In the genomic region with DNA sequence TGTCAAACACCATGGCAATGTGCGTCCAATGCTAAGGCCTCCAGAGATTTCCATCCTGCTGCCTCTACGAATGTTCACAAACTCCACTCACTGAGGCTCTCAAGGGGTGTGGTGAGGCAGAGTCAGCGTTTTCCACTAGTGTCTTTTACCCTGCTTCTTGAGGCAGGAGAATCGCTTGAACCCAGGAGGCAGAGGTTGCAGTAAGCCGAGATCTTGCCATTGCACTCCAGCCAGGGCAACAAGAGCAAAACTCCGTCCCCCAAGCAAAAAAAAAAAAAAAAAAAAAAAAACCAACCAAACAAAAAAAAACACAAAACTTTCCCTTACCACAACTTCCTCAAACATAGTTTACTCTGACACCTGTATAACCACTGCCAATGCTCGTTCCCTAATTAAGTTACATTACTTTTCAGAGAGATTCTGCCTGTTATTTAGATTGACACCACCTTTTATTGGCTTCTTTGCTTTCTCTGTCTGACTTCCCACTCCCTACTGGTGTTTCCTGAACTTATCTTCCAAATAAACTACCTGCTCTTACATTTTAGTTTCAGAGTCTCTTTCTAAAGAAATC, we compare ENCODE assay signal across 1 cellular context.
TF ChIP-seq lines count a peak whose summit lies in the region.

No MANE protein-coding gene starts in this region.

TF ChIP-seq in GM12878, 131 proteins besides CTCF, POLR2A, EP300 and RAD21 (continued from another document and continues in another):
- TF ChIP-seq, protein P1, sequence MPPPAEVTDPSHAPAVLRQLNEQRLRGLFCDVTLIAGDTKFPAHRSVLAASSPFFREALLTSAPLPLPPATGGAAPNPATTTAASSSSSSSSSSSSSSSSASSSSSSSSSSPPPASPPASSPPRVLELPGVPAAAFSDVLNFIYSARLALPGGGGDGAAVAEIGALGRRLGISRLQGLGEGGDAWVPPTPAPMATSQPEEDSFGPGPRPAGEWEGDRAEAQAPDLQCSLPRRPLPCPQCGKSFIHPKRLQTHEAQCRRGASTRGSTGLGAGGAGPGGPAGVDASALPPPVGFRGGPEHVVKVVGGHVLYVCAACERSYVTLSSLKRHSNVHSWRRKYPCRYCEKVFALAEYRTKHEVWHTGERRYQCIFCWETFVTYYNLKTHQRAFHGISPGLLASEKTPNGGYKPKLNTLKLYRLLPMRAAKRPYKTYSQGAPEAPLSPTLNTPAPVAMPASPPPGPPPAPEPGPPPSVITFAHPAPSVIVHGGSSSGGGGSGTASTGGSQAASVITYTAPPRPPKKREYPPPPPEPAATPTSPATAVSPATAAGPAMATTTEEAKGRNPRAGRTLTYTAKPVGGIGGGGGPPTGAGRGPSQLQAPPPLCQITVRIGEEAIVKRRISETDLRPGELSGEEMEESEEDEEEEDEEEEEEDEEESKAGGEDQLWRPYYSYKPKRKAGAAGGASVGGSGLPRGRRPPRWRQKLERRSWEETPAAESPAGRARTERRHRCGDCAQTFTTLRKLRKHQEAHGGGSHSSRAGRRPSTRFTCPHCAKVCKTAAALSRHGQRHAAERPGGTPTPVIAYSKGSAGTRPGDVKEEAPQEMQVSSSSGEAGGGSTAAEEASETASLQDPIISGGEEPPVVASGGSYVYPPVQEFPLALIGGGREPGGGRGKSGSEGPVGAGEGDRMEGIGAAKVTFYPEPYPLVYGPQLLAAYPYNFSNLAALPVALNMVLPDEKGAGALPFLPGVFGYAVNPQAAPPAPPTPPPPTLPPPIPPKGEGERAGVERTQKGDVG (CRISPR knock-in tag; IDR thresholded peaks at IDR 0.05): no peak
- TF ChIP-seq, protein P2, sequence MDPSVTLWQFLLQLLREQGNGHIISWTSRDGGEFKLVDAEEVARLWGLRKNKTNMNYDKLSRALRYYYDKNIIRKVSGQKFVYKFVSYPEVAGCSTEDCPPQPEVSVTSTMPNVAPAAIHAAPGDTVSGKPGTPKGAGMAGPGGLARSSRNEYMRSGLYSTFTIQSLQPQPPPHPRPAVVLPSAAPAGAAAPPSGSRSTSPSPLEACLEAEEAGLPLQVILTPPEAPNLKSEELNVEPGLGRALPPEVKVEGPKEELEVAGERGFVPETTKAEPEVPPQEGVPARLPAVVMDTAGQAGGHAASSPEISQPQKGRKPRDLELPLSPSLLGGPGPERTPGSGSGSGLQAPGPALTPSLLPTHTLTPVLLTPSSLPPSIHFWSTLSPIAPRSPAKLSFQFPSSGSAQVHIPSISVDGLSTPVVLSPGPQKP (IDR thresholded peaks at IDR 0.05; ENCODE audit: low read depth, low read length): no peak
- TF ChIP-seq, protein P3, sequence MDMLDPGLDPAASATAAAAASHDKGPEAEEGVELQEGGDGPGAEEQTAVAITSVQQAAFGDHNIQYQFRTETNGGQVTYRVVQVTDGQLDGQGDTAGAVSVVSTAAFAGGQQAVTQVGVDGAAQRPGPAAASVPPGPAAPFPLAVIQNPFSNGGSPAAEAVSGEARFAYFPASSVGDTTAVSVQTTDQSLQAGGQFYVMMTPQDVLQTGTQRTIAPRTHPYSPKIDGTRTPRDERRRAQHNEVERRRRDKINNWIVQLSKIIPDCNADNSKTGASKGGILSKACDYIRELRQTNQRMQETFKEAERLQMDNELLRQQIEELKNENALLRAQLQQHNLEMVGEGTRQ (IDR thresholded peaks at IDR 0.05; ENCODE audit: borderline replicate concordance, low read depth, low read length): no peak
- TF ChIP-seq, protein P4, sequence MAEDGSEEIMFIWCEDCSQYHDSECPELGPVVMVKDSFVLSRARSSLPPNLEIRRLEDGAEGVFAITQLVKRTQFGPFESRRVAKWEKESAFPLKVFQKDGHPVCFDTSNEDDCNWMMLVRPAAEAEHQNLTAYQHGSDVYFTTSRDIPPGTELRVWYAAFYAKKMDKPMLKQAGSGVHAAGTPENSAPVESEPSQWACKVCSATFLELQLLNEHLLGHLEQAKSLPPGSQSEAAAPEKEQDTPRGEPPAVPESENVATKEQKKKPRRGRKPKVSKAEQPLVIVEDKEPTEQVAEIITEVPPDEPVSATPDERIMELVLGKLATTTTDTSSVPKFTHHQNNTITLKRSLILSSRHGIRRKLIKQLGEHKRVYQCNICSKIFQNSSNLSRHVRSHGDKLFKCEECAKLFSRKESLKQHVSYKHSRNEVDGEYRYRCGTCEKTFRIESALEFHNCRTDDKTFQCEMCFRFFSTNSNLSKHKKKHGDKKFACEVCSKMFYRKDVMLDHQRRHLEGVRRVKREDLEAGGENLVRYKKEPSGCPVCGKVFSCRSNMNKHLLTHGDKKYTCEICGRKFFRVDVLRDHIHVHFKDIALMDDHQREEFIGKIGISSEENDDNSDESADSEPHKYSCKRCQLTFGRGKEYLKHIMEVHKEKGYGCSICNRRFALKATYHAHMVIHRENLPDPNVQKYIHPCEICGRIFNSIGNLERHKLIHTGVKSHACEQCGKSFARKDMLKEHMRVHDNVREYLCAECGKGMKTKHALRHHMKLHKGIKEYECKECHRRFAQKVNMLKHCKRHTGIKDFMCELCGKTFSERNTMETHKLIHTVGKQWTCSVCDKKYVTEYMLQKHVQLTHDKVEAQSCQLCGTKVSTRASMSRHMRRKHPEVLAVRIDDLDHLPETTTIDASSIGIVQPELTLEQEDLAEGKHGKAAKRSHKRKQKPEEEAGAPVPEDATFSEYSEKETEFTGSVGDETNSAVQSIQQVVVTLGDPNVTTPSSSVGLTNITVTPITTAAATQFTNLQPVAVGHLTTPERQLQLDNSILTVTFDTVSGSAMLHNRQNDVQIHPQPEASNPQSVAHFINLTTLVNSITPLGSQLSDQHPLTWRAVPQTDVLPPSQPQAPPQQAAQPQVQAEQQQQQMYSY (CRISPR knock-in tag; IDR thresholded peaks at IDR 0.05): no peak
- TF ChIP-seq TCF7 (IDR thresholded peaks at IDR 0.05; ENCODE audit: borderline replicate concordance) (no peak), SMAD5 (IDR thresholded peaks at IDR 0.05; ENCODE audit: low read depth) (no peak), BHLHE40 (IDR thresholded peaks at IDR 0.05; ENCODE audit: borderline replicate concordance in 1 of 2, low read depth in 2 of 2, low read length in 1 of 2) (peak; percentile 49 to 50; a peak in 2 of 4 replicates), TAF1 (IDR thresholded peaks at IDR 0.05; ENCODE audit: borderline replicate concordance, low read depth, low read length) (no peak), ESRRA (IDR thresholded peaks at IDR 0.05; ENCODE audit: low read length) (no peak), YBX1 (IDR thresholded peaks at IDR 0.05) (no peak), MYB (IDR thresholded peaks at IDR 0.05; ENCODE audit: borderline replicate concordance, low read depth, low read length) (no peak), CHD4 (IDR thresholded peaks at IDR 0.05) (no peak), ATF7 (IDR thresholded peaks at IDR 0.05; ENCODE audit: low read depth) (peak; percentile 78), RELA (IDR thresholded peaks at IDR 0.05; ENCODE audit: borderline replicate concordance, partially characterized antibody) (peak; percentile 20), SP1 (IDR thresholded peaks at IDR 0.05; ENCODE audit: low read depth, low read length) (peak; percentile 30), TCF3 (IDR thresholded peaks at IDR 0.05; ENCODE audit: borderline replicate concordance, insufficient read depth, low read depth, low read length) (no peak), ZNF384 (IDR thresholded peaks at IDR 0.05; ENCODE audit: borderline replicate concordance, low read depth, low read length) (peak; percentile 97), RAD51 (IDR thresholded peaks at IDR 0.05) (no peak; the same call in 1 of the 2 replicates), KDM1A (IDR thresholded peaks at IDR 0.05; ENCODE audit: borderline replicate concordance) (no peak), HCFC1 (IDR thresholded peaks at IDR 0.05; ENCODE audit: low read length) (no peak), MXI1 (IDR thresholded peaks at IDR 0.05; ENCODE audit: low read depth, low read length) (no peak), SUPT20H (IDR thresholded peaks at IDR 0.05; ENCODE audit: borderline replicate concordance, control insufficient read depth, low read depth, low read length) (no peak), HDAC2 (IDR thresholded peaks at IDR 0.05) (no peak), LARP7 (IDR thresholded peaks at IDR 0.05) (no peak), ZNF217 (IDR thresholded peaks at IDR 0.05) (no peak), MEF2B (IDR thresholded peaks at IDR 0.05; ENCODE audit: partially characterized antibody, poor library complexity, severe bottlenecking) (peak; percentile 9), JUND (IDR thresholded peaks at IDR 0.05; ENCODE audit: low read depth, low read length) (no peak), BRCA1 (IDR thresholded peaks at IDR 0.05; ENCODE audit: low read depth, low read length) (no peak), MEF2A (IDR thresholded peaks at IDR 0.05; ENCODE audit: insufficient read depth, low read depth, low read length) (peak; percentile 75), NFYA (IDR thresholded peaks at IDR 0.05; ENCODE audit: borderline replicate concordance, low read depth, low read length) (no peak), ZZZ3 (IDR thresholded peaks at IDR 0.05; ENCODE audit: control insufficient read depth, insufficient read length, low read depth) (no peak), BCL11A (IDR thresholded peaks at IDR 0.05; ENCODE audit: low read depth, low read length) (peak; percentile 84; the same call in 1 of the 2 replicates), BMI1 (IDR thresholded peaks at IDR 0.05; ENCODE audit: borderline replicate concordance) (peak; percentile 66; the same call in 1 of the 2 replicates)
- TF ChIP-seq, protein P5, sequence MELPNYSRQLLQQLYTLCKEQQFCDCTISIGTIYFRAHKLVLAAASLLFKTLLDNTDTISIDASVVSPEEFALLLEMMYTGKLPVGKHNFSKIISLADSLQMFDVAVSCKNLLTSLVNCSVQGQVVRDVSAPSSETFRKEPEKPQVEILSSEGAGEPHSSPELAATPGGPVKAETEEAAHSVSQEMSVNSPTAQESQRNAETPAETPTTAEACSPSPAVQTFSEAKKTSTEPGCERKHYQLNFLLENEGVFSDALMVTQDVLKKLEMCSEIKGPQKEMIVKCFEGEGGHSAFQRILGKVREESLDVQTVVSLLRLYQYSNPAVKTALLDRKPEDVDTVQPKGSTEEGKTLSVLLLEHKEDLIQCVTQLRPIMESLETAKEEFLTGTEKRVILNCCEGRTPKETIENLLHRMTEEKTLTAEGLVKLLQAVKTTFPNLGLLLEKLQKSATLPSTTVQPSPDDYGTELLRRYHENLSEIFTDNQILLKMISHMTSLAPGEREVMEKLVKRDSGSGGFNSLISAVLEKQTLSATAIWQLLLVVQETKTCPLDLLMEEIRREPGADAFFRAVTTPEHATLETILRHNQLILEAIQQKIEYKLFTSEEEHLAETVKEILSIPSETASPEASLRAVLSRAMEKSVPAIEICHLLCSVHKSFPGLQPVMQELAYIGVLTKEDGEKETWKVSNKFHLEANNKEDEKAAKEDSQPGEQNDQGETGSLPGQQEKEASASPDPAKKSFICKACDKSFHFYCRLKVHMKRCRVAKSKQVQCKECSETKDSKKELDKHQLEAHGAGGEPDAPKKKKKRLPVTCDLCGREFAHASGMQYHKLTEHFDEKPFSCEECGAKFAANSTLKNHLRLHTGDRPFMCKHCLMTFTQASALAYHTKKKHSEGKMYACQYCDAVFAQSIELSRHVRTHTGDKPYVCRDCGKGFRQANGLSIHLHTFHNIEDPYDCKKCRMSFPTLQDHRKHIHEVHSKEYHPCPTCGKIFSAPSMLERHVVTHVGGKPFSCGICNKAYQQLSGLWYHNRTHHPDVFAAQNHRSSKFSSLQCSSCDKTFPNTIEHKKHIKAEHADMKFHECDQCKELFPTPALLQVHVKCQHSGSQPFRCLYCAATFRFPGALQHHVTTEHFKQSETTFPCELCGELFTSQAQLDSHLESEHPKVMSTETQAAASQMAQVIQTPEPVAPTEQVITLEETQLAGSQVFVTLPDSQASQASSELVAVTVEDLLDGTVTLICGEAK (IDR thresholded peaks at IDR 0.05; ENCODE audit: borderline replicate concordance): no peak
- TF ChIP-seq, protein P6, sequence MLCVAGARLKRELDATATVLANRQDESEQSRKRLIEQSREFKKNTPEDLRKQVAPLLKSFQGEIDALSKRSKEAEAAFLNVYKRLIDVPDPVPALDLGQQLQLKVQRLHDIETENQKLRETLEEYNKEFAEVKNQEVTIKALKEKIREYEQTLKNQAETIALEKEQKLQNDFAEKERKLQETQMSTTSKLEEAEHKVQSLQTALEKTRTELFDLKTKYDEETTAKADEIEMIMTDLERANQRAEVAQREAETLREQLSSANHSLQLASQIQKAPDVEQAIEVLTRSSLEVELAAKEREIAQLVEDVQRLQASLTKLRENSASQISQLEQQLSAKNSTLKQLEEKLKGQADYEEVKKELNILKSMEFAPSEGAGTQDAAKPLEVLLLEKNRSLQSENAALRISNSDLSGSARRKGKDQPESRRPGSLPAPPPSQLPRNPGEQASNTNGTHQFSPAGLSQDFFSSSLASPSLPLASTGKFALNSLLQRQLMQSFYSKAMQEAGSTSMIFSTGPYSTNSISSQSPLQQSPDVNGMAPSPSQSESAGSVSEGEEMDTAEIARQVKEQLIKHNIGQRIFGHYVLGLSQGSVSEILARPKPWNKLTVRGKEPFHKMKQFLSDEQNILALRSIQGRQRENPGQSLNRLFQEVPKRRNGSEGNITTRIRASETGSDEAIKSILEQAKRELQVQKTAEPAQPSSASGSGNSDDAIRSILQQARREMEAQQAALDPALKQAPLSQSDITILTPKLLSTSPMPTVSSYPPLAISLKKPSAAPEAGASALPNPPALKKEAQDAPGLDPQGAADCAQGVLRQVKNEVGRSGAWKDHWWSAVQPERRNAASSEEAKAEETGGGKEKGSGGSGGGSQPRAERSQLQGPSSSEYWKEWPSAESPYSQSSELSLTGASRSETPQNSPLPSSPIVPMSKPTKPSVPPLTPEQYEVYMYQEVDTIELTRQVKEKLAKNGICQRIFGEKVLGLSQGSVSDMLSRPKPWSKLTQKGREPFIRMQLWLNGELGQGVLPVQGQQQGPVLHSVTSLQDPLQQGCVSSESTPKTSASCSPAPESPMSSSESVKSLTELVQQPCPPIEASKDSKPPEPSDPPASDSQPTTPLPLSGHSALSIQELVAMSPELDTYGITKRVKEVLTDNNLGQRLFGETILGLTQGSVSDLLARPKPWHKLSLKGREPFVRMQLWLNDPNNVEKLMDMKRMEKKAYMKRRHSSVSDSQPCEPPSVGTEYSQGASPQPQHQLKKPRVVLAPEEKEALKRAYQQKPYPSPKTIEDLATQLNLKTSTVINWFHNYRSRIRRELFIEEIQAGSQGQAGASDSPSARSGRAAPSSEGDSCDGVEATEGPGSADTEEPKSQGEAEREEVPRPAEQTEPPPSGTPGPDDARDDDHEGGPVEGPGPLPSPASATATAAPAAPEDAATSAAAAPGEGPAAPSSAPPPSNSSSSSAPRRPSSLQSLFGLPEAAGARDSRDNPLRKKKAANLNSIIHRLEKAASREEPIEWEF (IDR thresholded peaks at IDR 0.05; ENCODE audit: insufficient replicate concordance, low read depth, low read length): no peak
- TF ChIP-seq, protein P7, sequence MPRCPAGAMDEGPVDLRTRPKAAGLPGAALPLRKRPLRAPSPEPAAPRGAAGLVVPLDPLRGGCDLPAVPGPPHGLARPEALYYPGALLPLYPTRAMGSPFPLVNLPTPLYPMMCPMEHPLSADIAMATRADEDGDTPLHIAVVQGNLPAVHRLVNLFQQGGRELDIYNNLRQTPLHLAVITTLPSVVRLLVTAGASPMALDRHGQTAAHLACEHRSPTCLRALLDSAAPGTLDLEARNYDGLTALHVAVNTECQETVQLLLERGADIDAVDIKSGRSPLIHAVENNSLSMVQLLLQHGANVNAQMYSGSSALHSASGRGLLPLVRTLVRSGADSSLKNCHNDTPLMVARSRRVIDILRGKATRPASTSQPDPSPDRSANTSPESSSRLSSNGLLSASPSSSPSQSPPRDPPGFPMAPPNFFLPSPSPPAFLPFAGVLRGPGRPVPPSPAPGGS (IDR thresholded peaks at IDR 0.05; ENCODE audit: borderline replicate concordance, insufficient read depth, low read depth, low read length, poor library complexity, severe bottlenecking): no peak
- TF ChIP-seq, protein P8, sequence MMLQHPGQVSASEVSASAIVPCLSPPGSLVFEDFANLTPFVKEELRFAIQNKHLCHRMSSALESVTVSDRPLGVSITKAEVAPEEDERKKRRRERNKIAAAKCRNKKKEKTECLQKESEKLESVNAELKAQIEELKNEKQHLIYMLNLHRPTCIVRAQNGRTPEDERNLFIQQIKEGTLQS (IDR thresholded peaks at IDR 0.05; ENCODE audit: borderline replicate concordance, extremely low read depth, low read depth, low read length): no peak
